Comparison of ENCODE assay signal across 1 cellular context in the genomic region with DNA sequence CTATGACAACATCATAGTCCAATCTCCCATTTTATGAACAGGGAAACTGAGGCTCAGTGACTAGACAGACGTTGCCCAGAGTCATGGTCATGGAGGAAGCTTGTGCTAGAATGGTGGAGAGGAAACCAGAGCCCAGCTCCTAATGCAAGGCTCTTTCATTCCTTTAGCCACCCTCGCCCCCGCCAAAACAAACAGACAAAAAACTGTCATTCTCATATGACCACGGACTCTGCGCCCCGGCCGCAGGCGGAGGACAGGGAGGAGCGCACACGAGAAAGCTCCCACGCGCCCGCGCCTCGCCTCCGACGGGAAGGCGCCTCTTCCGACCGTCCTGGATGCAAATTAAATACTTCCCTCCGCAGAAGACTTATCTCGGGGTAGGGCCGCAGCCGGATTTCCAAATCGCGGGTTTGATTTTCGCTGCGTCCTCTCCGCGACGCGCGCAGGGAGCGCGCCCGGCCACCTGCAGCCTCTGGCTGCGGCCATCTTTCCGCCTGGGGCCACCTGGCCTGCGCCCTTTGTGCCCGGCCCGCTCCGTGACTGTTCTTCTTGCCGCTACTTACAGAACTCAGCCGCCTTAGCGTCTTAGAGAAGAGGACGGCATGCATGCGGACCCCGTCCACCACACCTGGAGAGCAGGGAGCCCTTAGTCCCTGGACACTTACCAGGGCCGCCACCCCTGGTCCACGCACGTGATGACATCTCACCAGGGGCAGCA.
TF ChIP-seq lines count a peak whose summit lies in the region.

No MANE protein-coding gene starts in this region.

TF ChIP-seq in K562, 482 proteins besides CTCF, POLR2A, EP300 and RAD21 (continued from another document and continues in another):
- TF ChIP-seq, protein P1, sequence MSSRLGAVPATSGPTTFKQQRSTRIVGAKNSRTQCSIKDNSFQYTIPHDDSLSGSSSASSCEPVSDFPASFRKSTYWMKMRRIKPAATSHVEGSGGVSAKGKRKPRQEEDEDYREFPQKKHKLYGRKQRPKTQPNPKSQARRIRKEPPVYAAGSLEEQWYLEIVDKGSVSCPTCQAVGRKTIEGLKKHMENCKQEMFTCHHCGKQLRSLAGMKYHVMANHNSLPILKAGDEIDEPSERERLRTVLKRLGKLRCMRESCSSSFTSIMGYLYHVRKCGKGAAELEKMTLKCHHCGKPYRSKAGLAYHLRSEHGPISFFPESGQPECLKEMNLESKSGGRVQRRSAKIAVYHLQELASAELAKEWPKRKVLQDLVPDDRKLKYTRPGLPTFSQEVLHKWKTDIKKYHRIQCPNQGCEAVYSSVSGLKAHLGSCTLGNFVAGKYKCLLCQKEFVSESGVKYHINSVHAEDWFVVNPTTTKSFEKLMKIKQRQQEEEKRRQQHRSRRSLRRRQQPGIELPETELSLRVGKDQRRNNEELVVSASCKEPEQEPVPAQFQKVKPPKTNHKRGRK (tag; IDR thresholded peaks at IDR 0.05) = no peak
- TF ChIP-seq MYC (IDR thresholded peaks at IDR 0.05; ENCODE audit: low read depth, low read length) (peak; percentile 82), MYC (CRISPR knock-in tag; IDR thresholded peaks at IDR 0.05; ENCODE audit: borderline replicate concordance, low read depth) (peak; percentile 69; the same call in 1 of the 2 replicates), BHLHE40 (IDR thresholded peaks at IDR 0.05; ENCODE audit: low read length) (peak; percentile 61), CBX1 (IDR thresholded peaks at IDR 0.05; ENCODE audit: low read depth) (no peak), GABPB2 (CRISPR knock-in tag; conservative IDR thresholded peaks at IDR 0.05) (no peak), E2F3 (CRISPR knock-in tag; IDR thresholded peaks at IDR 0.05) (peak; percentile 76; the same call in 1 of the 2 replicates), ZNF217 (CRISPR knock-in tag; IDR thresholded peaks at IDR 0.05) (no peak), ZSCAN32 (CRISPR knock-in tag; IDR thresholded peaks at IDR 0.05) (no peak), CBX8 (IDR thresholded peaks at IDR 0.05; ENCODE audit: borderline replicate concordance, extremely low read depth, low read depth, low read length, poor library complexity, severe bottlenecking) (no peak), NR3C1 (CRISPR knock-in tag; IDR thresholded peaks at IDR 0.05) (no peak), TBP (optimal IDR thresholded peaks at IDR 0.05; ENCODE audit: low read depth, low read length) (peak; percentile 14), RFX7 (CRISPR knock-in tag; IDR thresholded peaks at IDR 0.05) (no peak), CEBPB (tag; IDR thresholded peaks at IDR 0.05) (no peak), KLF13 (tag; IDR thresholded peaks at IDR 0.05; ENCODE audit: borderline replicate concordance, low read depth) (no peak), PHF20 (IDR thresholded peaks at IDR 0.05; ENCODE audit: partially characterized antibody) (peak; percentile 34), ZBTB7A (IDR thresholded peaks at IDR 0.05; ENCODE audit: borderline replicate concordance, control insufficient read depth, low read depth, low read length) (no peak; the same call in 1 of the 2 replicates), POLR2H (tag; IDR thresholded peaks at IDR 0.05; ENCODE audit: low read depth) (no peak)
- TF ChIP-seq, protein P2, sequence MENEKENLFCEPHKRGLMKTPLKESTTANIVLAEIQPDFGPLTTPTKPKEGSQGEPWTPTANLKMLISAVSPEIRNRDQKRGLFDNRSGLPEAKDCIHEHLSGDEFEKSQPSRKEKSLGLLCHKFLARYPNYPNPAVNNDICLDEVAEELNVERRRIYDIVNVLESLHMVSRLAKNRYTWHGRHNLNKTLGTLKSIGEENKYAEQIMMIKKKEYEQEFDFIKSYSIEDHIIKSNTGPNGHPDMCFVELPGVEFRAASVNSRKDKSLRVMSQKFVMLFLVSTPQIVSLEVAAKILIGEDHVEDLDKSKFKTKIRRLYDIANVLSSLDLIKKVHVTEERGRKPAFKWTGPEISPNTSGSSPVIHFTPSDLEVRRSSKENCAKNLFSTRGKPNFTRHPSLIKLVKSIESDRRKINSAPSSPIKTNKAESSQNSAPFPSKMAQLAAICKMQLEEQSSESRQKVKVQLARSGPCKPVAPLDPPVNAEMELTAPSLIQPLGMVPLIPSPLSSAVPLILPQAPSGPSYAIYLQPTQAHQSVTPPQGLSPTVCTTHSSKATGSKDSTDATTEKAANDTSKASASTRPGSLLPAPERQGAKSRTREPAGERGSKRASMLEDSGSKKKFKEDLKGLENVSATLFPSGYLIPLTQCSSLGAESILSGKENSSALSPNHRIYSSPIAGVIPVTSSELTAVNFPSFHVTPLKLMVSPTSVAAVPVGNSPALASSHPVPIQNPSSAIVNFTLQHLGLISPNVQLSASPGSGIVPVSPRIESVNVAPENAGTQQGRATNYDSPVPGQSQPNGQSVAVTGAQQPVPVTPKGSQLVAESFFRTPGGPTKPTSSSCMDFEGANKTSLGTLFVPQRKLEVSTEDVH (IDR thresholded peaks at IDR 0.05; ENCODE audit: low read depth, partially characterized antibody) = no peak
- TF ChIP-seq, protein P3, sequence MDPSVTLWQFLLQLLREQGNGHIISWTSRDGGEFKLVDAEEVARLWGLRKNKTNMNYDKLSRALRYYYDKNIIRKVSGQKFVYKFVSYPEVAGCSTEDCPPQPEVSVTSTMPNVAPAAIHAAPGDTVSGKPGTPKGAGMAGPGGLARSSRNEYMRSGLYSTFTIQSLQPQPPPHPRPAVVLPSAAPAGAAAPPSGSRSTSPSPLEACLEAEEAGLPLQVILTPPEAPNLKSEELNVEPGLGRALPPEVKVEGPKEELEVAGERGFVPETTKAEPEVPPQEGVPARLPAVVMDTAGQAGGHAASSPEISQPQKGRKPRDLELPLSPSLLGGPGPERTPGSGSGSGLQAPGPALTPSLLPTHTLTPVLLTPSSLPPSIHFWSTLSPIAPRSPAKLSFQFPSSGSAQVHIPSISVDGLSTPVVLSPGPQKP (CRISPR knock-in tag; IDR thresholded peaks at IDR 0.05) = no peak
- TF ChIP-seq, protein P4, sequence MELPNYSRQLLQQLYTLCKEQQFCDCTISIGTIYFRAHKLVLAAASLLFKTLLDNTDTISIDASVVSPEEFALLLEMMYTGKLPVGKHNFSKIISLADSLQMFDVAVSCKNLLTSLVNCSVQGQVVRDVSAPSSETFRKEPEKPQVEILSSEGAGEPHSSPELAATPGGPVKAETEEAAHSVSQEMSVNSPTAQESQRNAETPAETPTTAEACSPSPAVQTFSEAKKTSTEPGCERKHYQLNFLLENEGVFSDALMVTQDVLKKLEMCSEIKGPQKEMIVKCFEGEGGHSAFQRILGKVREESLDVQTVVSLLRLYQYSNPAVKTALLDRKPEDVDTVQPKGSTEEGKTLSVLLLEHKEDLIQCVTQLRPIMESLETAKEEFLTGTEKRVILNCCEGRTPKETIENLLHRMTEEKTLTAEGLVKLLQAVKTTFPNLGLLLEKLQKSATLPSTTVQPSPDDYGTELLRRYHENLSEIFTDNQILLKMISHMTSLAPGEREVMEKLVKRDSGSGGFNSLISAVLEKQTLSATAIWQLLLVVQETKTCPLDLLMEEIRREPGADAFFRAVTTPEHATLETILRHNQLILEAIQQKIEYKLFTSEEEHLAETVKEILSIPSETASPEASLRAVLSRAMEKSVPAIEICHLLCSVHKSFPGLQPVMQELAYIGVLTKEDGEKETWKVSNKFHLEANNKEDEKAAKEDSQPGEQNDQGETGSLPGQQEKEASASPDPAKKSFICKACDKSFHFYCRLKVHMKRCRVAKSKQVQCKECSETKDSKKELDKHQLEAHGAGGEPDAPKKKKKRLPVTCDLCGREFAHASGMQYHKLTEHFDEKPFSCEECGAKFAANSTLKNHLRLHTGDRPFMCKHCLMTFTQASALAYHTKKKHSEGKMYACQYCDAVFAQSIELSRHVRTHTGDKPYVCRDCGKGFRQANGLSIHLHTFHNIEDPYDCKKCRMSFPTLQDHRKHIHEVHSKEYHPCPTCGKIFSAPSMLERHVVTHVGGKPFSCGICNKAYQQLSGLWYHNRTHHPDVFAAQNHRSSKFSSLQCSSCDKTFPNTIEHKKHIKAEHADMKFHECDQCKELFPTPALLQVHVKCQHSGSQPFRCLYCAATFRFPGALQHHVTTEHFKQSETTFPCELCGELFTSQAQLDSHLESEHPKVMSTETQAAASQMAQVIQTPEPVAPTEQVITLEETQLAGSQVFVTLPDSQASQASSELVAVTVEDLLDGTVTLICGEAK (IDR thresholded peaks at IDR 0.05) = 0 out of 2 replicates have a peak, but pooled peaks have one; percentile 24
- TF ChIP-seq, protein P4 (CRISPR knock-in tag; IDR thresholded peaks at IDR 0.05) = no peak
- TF ChIP-seq, protein P5, sequence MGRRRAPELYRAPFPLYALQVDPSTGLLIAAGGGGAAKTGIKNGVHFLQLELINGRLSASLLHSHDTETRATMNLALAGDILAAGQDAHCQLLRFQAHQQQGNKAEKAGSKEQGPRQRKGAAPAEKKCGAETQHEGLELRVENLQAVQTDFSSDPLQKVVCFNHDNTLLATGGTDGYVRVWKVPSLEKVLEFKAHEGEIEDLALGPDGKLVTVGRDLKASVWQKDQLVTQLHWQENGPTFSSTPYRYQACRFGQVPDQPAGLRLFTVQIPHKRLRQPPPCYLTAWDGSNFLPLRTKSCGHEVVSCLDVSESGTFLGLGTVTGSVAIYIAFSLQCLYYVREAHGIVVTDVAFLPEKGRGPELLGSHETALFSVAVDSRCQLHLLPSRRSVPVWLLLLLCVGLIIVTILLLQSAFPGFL (CRISPR knock-in tag; IDR thresholded peaks at IDR 0.05) = no peak
- TF ChIP-seq, protein P6, sequence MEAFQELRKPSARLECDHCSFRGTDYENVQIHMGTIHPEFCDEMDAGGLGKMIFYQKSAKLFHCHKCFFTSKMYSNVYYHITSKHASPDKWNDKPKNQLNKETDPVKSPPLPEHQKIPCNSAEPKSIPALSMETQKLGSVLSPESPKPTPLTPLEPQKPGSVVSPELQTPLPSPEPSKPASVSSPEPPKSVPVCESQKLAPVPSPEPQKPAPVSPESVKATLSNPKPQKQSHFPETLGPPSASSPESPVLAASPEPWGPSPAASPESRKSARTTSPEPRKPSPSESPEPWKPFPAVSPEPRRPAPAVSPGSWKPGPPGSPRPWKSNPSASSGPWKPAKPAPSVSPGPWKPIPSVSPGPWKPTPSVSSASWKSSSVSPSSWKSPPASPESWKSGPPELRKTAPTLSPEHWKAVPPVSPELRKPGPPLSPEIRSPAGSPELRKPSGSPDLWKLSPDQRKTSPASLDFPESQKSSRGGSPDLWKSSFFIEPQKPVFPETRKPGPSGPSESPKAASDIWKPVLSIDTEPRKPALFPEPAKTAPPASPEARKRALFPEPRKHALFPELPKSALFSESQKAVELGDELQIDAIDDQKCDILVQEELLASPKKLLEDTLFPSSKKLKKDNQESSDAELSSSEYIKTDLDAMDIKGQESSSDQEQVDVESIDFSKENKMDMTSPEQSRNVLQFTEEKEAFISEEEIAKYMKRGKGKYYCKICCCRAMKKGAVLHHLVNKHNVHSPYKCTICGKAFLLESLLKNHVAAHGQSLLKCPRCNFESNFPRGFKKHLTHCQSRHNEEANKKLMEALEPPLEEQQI (IDR thresholded peaks at IDR 0.05) = no peak
- TF ChIP-seq, protein P7, sequence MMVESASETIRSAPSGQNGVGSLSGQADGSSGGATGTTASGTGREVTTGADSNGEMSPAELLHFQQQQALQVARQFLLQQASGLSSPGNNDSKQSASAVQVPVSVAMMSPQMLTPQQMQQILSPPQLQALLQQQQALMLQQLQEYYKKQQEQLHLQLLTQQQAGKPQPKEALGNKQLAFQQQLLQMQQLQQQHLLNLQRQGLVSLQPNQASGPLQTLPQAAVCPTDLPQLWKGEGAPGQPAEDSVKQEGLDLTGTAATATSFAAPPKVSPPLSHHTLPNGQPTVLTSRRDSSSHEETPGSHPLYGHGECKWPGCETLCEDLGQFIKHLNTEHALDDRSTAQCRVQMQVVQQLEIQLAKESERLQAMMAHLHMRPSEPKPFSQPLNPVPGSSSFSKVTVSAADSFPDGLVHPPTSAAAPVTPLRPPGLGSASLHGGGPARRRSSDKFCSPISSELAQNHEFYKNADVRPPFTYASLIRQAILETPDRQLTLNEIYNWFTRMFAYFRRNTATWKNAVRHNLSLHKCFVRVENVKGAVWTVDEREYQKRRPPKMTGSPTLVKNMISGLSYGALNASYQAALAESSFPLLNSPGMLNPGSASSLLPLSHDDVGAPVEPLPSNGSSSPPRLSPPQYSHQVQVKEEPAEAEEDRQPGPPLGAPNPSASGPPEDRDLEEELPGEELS (CRISPR knock-in tag; IDR thresholded peaks at IDR 0.05; ENCODE audit: borderline replicate concordance) = no peak
